In genomic region chr18:62325806-62326645, GRCh38 we compare ENCODE assay signal across 8 cellular contexts.
DNase-seq lines count a peak whose midpoint lies in the region; ATAC-seq lines count a peak whose summit lies in the region.

No MANE protein-coding gene starts in this region.

- peak overlapping the region; percentile 34 for H3K27ac Mint-ChIP-seq in activated naive CD8-positive, alpha-beta T cell treated with anti-CD3 and anti-CD28 coated beads, Interleukin-2, amount 50 U/mL, for 24 hours

- H3K4me1 Mint-ChIP-seq in activated naive CD8-positive, alpha-beta T cell treated with anti-CD3 and anti-CD28 coated beads, Interleukin-2, amount 50 U/mL, for 24 hours = peaks cover 54% of the 10 kb centered on the region

- H3K9me3 Mint-ChIP-seq in activated naive CD8-positive, alpha-beta T cell treated with anti-CD3 and anti-CD28 coated beads, Interleukin-2, amount 50 U/mL, for 24 hours = no peaks in the 10 kb centered on the region

- H3K27me3 Mint-ChIP-seq in activated naive CD8-positive, alpha-beta T cell treated with anti-CD3 and anti-CD28 coated beads, Interleukin-2, amount 50 U/mL, for 24 hours = peaks cover 80% of the 10 kb centered on the region

- H3K4me3 ChIP-seq in iPS-18c (ENCODE audit: insufficient read depth, low read depth, low read length) = peak overlapping the region; percentile 70

- H3K9me3 ChIP-seq in iPS-18c (ENCODE audit: control insufficient read depth, insufficient read depth, low read length) = no peaks in the 10 kb centered on the region

- H3K36me3 Mint-ChIP-seq in activated naive CD8-positive, alpha-beta T cell treated with anti-CD3 and anti-CD28 coated beads, Interleukin-2, amount 50 U/mL, for 24 hours (ENCODE audit: low read depth) = no peaks in the 10 kb centered on the region

- DNase-seq in CD1c-positive myeloid dendritic cell (ENCODE audit: extremely low spot score) (peak; percentile 36), NCI-H2107 treated with DMSO at 0.1 percent for 48 hours (lab: John Stamatoyannopoulos, UW; ENCODE audit: unreplicated experiment) (peak; percentile 41), activated gamma-delta T cell (lab: John Stamatoyannopoulos, UW) (no peak)
- DNase-seq in activated naive CD8-positive, alpha-beta T cell treated with anti-CD3 and anti-CD28 coated beads, Interleukin-2, amount 50 U/mL, for 24 hours = peak; percentile 21
- DNase-seq in stimulated activated CD4-positive, alpha-beta T cell treated with anti-CD3 and anti-CD28 coated beads, Interleukin-15, amount 100 ng/mL, for 24 hours = peak; percentile 56

- ATAC-seq in GM19463 (IDR thresholded peaks at IDR 0.05; ENCODE audit: unreplicated experiment) = peak; percentile 20
- peak; percentile 20 for ATAC-seq in activated naive CD8-positive, alpha-beta T cell treated with anti-CD3 and anti-CD28 coated beads, Interleukin-2, amount 50 U/mL, for 24 hours
- no peak for ATAC-seq in GM19452 (IDR thresholded peaks at IDR 0.05; ENCODE audit: unreplicated experiment)

- peak overlapping the region; percentile 74 for H3K4me3 Mint-ChIP-seq in activated naive CD8-positive, alpha-beta T cell treated with anti-CD3 and anti-CD28 coated beads, Interleukin-2, amount 50 U/mL, for 24 hours
